In genomic region chr2:119174216-119174992, GRCh38 we compare ENCODE assay signal across 8 cellular contexts. TPM values are rescaled to one million over a fixed set of nuclear protein-coding genes. Genes with fewer than 3 reads are reported as not detected.
A peak's percentile ranks its signal among the peaks of the same experiment; 100 is the strongest.
DNase-seq lines count a peak whose midpoint lies in the region; ATAC-seq and TF ChIP-seq lines count a peak whose summit lies in the region.

No MANE protein-coding gene starts in this region.

- H2BK15ac ChIP-seq in mesendoderm (replicated peaks; ENCODE audit: low read depth) = no peak overlapping the region

- no peaks in the 10 kb centered on the region for H4K20me1 ChIP-seq in MM.1S (ENCODE audit: insufficient read depth, low read length)

- no peak overlapping the region for H2BK5ac ChIP-seq in mesendoderm (ENCODE audit: low read length)

- no peak overlapping the region for H3K23ac ChIP-seq in mesendoderm (ENCODE audit: low read length)

- H3K27ac ChIP-seq in MM.1S (ENCODE audit: low read length) (no peak overlapping the region), mesendoderm (ENCODE audit: low read depth, low read length) (no peak overlapping the region)

- H3K9me3 ChIP-seq in MM.1S (replicated peaks; ENCODE audit: insufficient read depth, low read length) = no peaks in the 10 kb centered on the region

- TF ChIP-seq CTCF in MM.1S (IDR thresholded peaks at IDR 0.05; ENCODE audit: low read length) (peak; percentile 88), WI38 (IDR thresholded peaks at IDR 0.05; ENCODE audit: low read depth, low read length) (peak; percentile 82), cardiac fibroblast (IDR thresholded peaks at IDR 0.05; ENCODE audit: low read depth, low read length) (peak; percentile 81)

- H3K9me3 Mint-ChIP-seq in stimulated activated memory B cell treated with anti-CD40 and anti-IgM and Interleukin-4, amounts not matched to agents 10 μg/mL and 1 μg/mL and 100 μg/mL, for 72 hours = no peaks in the 10 kb centered on the region

- H3F3A ChIP-seq in MM.1S (ENCODE audit: insufficient read depth, low read length) = no peaks in the 10 kb centered on the region

- no peaks in the 10 kb centered on the region for H3K4me1 ChIP-seq in MM.1S (ENCODE audit: low read length)
- H3K4me1 ChIP-seq in mesendoderm (ENCODE audit: control insufficient read depth, low read depth, low read length) = no peaks in the 10 kb centered on the region

- WGBS in mesendoderm (ENCODE audit: extremely low coverage, insufficient coverage, low lambda C conversion rate) = no CpG with 5 or more reads among the region's 22 CpGs

- H2BK120ac ChIP-seq in mesendoderm (ENCODE audit: low read depth, low read length) = no peak overlapping the region

- H4K8ac ChIP-seq in mesendoderm (ENCODE audit: low read depth, low read length) = no peak overlapping the region

- H3K27ac Mint-ChIP-seq in stimulated activated memory B cell treated with anti-CD40 and anti-IgM and Interleukin-4, amounts not matched to agents 10 μg/mL and 1 μg/mL and 100 μg/mL, for 72 hours = no peak overlapping the region

- DNase-seq in D341Med (ENCODE audit: low spot score) = peak; percentile 84
- peak; percentile 51 for DNase-seq in MM.1S
- peak; percentile 35 to 47 for DNase-seq in cardiac fibroblast (ENCODE audit: low read depth in 2 of 2)
- DNase-seq in mesendoderm = peak; percentile 65

- H3K4me3 ChIP-seq in MM.1S (ENCODE audit: low read length) (no peak overlapping the region), WI38 (ENCODE audit: low read depth, low read length) (no peak overlapping the region), cardiac fibroblast (replicated peaks in 1 of 2; ENCODE audit: low read depth in 2 of 2, low read length in 2 of 2) (no peak overlapping the region), mesendoderm (ENCODE audit: low read length) (no peak overlapping the region)

- peak; percentile 71 for ATAC-seq in GM21360 (IDR thresholded peaks at IDR 0.05; ENCODE audit: unreplicated experiment)
- ATAC-seq in stimulated activated memory B cell treated with anti-CD40 and anti-IgM and Interleukin-4, amounts not matched to agents 10 μg/mL and 1 μg/mL and 100 μg/mL, for 72 hours = peak; percentile 31
- ATAC-seq in GM18517 (IDR thresholded peaks at IDR 0.05; ENCODE audit: unreplicated experiment) = no peak

- no peak overlapping the region for H4K5ac ChIP-seq in mesendoderm (ENCODE audit: low read length)

- H3K36me3 ChIP-seq in MM.1S (replicated peaks; ENCODE audit: insufficient read depth, low read length) (no peaks in the 10 kb centered on the region), mesendoderm (ENCODE audit: control insufficient read depth, insufficient read depth, low read length) (no peaks in the 10 kb centered on the region)

- no peaks in the 10 kb centered on the region for H3K9me2 ChIP-seq in MM.1S (replicated peaks; ENCODE audit: insufficient read depth, low read length)

- H3K4me3 Mint-ChIP-seq in stimulated activated memory B cell treated with anti-CD40 and anti-IgM and Interleukin-4, amounts not matched to agents 10 μg/mL and 1 μg/mL and 100 μg/mL, for 72 hours = no peak overlapping the region

- no peak overlapping the region for H3K18ac ChIP-seq in mesendoderm (ENCODE audit: low read length)

- H3K9ac ChIP-seq in MM.1S (ENCODE audit: low read length) = no peak overlapping the region
- no peak overlapping the region for H3K9ac ChIP-seq in mesendoderm (ENCODE audit: low read length)

- H3K27me3 Mint-ChIP-seq in stimulated activated memory B cell treated with anti-CD40 and anti-IgM and Interleukin-4, amounts not matched to agents 10 μg/mL and 1 μg/mL and 100 μg/mL, for 72 hours = peaks cover 3% of the 10 kb centered on the region

- H3K36me3 Mint-ChIP-seq in stimulated activated memory B cell treated with anti-CD40 and anti-IgM and Interleukin-4, amounts not matched to agents 10 μg/mL and 1 μg/mL and 100 μg/mL, for 72 hours = no peaks in the 10 kb centered on the region

- H3K4me1 Mint-ChIP-seq in stimulated activated memory B cell treated with anti-CD40 and anti-IgM and Interleukin-4, amounts not matched to agents 10 μg/mL and 1 μg/mL and 100 μg/mL, for 72 hours = no peaks in the 10 kb centered on the region

- H2AFZ ChIP-seq in MM.1S (ENCODE audit: low read length) = peak overlapping the region; percentile 31; the same call in 1 of the 2 replicates

- H2AK5ac ChIP-seq in mesendoderm (ENCODE audit: low read length) = no peak overlapping the region

- no peak overlapping the region for H3K4me2 ChIP-seq in MM.1S (ENCODE audit: low read depth, low read length)
- no peak overlapping the region for H3K4me2 ChIP-seq in mesendoderm (ENCODE audit: low read length)

- H3K79me2 ChIP-seq in MM.1S (ENCODE audit: low read length) (no peaks in the 10 kb centered on the region), mesendoderm (ENCODE audit: control insufficient read depth, insufficient read depth, low read length) (no peaks in the 10 kb centered on the region)

- no peak overlapping the region for H3K4ac ChIP-seq in mesendoderm (ENCODE audit: low read depth, low read length)

- H3K27me3 ChIP-seq in MM.1S (replicated peaks; ENCODE audit: insufficient read depth, low read length) = peaks cover 4% of the 10 kb centered on the region; the same call in 1 of the 2 replicates
- no peaks in the 10 kb centered on the region for H3K27me3 ChIP-seq in mesendoderm (ENCODE audit: insufficient read depth, low read length, poor library complexity)

- no peaks in the 10 kb centered on the region for H3K79me1 ChIP-seq in mesendoderm (ENCODE audit: low read length)

- no peak overlapping the region for H3K56ac ChIP-seq in mesendoderm (ENCODE audit: low read length)

RNA-seq across cellular contexts. Expression of gene C1QL2, which starts 15.9 kb away (rescaled TPM):
- 0.22 TPM for polyA plus RNA-seq in mesendoderm (2013, experiment 1 of 2)
- 0.21 TPM for polyA plus RNA-seq in mesendoderm (2013, experiment 2 of 2)

RNA-seq across cellular contexts. Expression of gene STEAP3, which starts 49.2 kb away (rescaled TPM):
- 13.7 TPM for polyA plus RNA-seq in mesendoderm (2013, experiment 1 of 2)
- polyA plus RNA-seq in mesendoderm (2013, experiment 2 of 2) = 12.8 TPM
